24 cellular contexts compared by ENCODE assay signal in genomic region chr3:45311327-45311726, GRCh38.
"Had no signal": no experiment of that assay in that cellular context is flagged by ENCODE, and none has a peak within 500 bp of the region (broad histone marks: within the 10 kb centered on the region; RNA-seq: fewer than 3 reads in every experiment).

No MANE protein-coding gene starts in this region.

- H3K36me3 ChIP-seq: gastrocnemius medialis, left lung, lower lobe of right lung, neutrophil, ovary, right lobe of liver, tibial nerve had no signal

- DNase-seq: activated CD4-positive, alpha-beta T cell treated with anti-CD3 and anti-CD28 coated beads for 4 hours; activated CD4-positive, alpha-beta T cell treated with anti-CD3 and anti-CD28 coated beads, Interleukin-2, amount 50 U/mL, for 4 hours; activated effector memory CD4-positive, alpha-beta T cell treated with Interleukin-2 at 50 U/mL for 16 hours; activated naive CD4-positive, alpha-beta T cell treated with anti-CD3 and anti-CD28 coated beads for 36 hours; activated naive CD8-positive, alpha-beta T cell treated with anti-CD3 and anti-CD28 coated beads for 36 hours; activated T-cell treated with anti-CD3 and anti-CD28 coated beads for 4 hours; central memory CD4-positive, alpha-beta T cell; effector CD4-positive, alpha-beta T cell; gastrocnemius medialis; glutamatergic neuron; immature natural killer cell; left lung; lower lobe of right lung; mesenchymal stem cell; natural killer cell; ovary; right lobe of liver; stimulated activated CD4-positive, alpha-beta T cell treated with anti-CD3 and anti-CD28 coated beads, Interleukin-2, amount 100 ng/mL, for 48 hours; stimulated activated naive CD4-positive, alpha-beta T cell treated with Interleukin-2 at 50 U/mL for 16 hours had no signal

- H3K36me3 Mint-ChIP-seq: activated naive CD8-positive, alpha-beta T cell treated with anti-CD3 and anti-CD28 coated beads for 36 hours; immature natural killer cell; natural killer cell had no signal

- H3K4me3 ChIP-seq: gastrocnemius medialis, left lung, lower lobe of right lung, ovary, right lobe of liver, tibial nerve had no signal

- H3K4me3 Mint-ChIP-seq: activated naive CD4-positive, alpha-beta T cell treated with anti-CD3 and anti-CD28 coated beads for 36 hours; activated naive CD8-positive, alpha-beta T cell treated with anti-CD3 and anti-CD28 coated beads for 36 hours; dendritic cell treated with granulocyte-macrophage colony-stimulating factor and Interleukin-4, amounts not matched to agents 40 ng/mL and 50 ng/mL, for 4 days; immature natural killer cell; natural killer cell had no signal

- H3K27me3 ChIP-seq: ovary, right lobe of liver, tibial nerve had no signal

- H3K27ac ChIP-seq: epithelial cell of prostate, gastrocnemius medialis, left lung, lower lobe of right lung, neutrophil, ovary, right lobe of liver, tibial nerve had no signal

- H3K27ac Mint-ChIP-seq: activated naive CD4-positive, alpha-beta T cell treated with anti-CD3 and anti-CD28 coated beads for 36 hours; activated naive CD8-positive, alpha-beta T cell treated with anti-CD3 and anti-CD28 coated beads for 36 hours; dendritic cell treated with granulocyte-macrophage colony-stimulating factor and Interleukin-4, amounts not matched to agents 40 ng/mL and 50 ng/mL, for 4 days; immature natural killer cell; natural killer cell; progenitor cell of endocrine pancreas had no signal

- H3K4me1 ChIP-seq: gastrocnemius medialis, left lung, lower lobe of right lung, right lobe of liver, tibial nerve had no signal

- H3K9me3 Mint-ChIP-seq: activated naive CD4-positive, alpha-beta T cell treated with anti-CD3 and anti-CD28 coated beads for 36 hours; activated naive CD8-positive, alpha-beta T cell treated with anti-CD3 and anti-CD28 coated beads for 36 hours; dendritic cell treated with granulocyte-macrophage colony-stimulating factor and Interleukin-4, amounts not matched to agents 40 ng/mL and 50 ng/mL, for 4 days; immature natural killer cell; natural killer cell had no signal

- H3K9me3 ChIP-seq: gastrocnemius medialis, left lung, lower lobe of right lung, neutrophil, ovary, right lobe of liver, tibial nerve had no signal

- H3K4me1 Mint-ChIP-seq: activated naive CD8-positive, alpha-beta T cell treated with anti-CD3 and anti-CD28 coated beads for 36 hours; immature natural killer cell; natural killer cell had no signal
